In genomic region chr11:132439711-132440300, GRCh38 we compare ENCODE assay signal across 18 cellular contexts.
DNase-seq lines count a peak whose midpoint lies in the region; FAIRE-seq and TF ChIP-seq lines count a peak whose summit lies in the region.
"Had no signal": no experiment of that assay in that cellular context is flagged by ENCODE, and none has a peak within 500 bp of the region (broad histone marks: within the 10 kb centered on the region; RNA-seq: fewer than 3 reads in every experiment).

No MANE protein-coding gene starts in this region.

- no peaks in the 10 kb centered on the region for H3K4me1 ChIP-seq in hepatocyte (ENCODE audit: insufficient read depth)
- H3K4me1 ChIP-seq: BLaER1, Caco-2 had no signal

- no peak overlapping the region for H2AFZ ChIP-seq in hepatocyte
- H2AFZ ChIP-seq: GM23338 had no signal

- no peak overlapping the region for H3K27ac ChIP-seq in hepatocyte
- H3K27ac ChIP-seq: BLaER1, HL-60 had no signal

- DNase-seq in EH (ENCODE audit: low read depth) (peak; percentile 79), HFFc6 (peak; percentile 5), bronchial epithelial cell (ENCODE audit: low read depth) (no peak), NCI-H69 (lab: John Stamatoyannopoulos, UW) (no peak), hepatocyte (ENCODE audit: low spot score) (no peak), NCI-H2196 treated with DMSO at 0.1 percent for 48 hours (lab: John Stamatoyannopoulos, UW; ENCODE audit: unreplicated experiment) (no peak)
- DNase-seq in activated CD8-positive, alpha-beta memory T cell treated with anti-CD3 and anti-CD28 coated beads for 24 hours = no peak
- DNase-seq: Caco-2; CD8-positive, alpha-beta memory T cell; DND-41; H7; Karpas-422 had no signal

- no peaks in the 10 kb centered on the region for H4K20me1 ChIP-seq in hepatocyte (ENCODE audit: insufficient read depth, poor library complexity, severe bottlenecking)
- H4K20me1 ChIP-seq: BLaER1 had no signal

- H3K36me3 ChIP-seq in bronchial epithelial cell (ENCODE audit: control insufficient read depth, insufficient read depth, low read length) = no peaks in the 10 kb centered on the region
- no peaks in the 10 kb centered on the region for H3K36me3 ChIP-seq in hepatocyte (replicated peaks; ENCODE audit: insufficient read depth, low read depth)
- H3K36me3 ChIP-seq: BLaER1 had no signal

- H3K9me3 Mint-ChIP-seq in HFFc6 = no peaks in the 10 kb centered on the region
- H3K9me3 Mint-ChIP-seq: GM23338 had no signal

- H3K79me2 ChIP-seq in hepatocyte = no peaks in the 10 kb centered on the region

- no peak overlapping the region for H3K27ac Mint-ChIP-seq in HFFc6
- H3K27ac Mint-ChIP-seq: CD8-positive, alpha-beta memory T cell; GM23338 had no signal

- no peak for TF ChIP-seq CTCF in HFFc6 (IDR thresholded peaks at IDR 0.05)
- no peak for TF ChIP-seq CTCF in bronchial epithelial cell (IDR thresholded peaks at IDR 0.05; ENCODE audit: insufficient read depth, low read length, severe bottlenecking)
- TF ChIP-seq CTCF in hepatocyte (IDR thresholded peaks at IDR 0.05; ENCODE audit: poor library complexity) = no peak

- H3K9me3 ChIP-seq in hepatocyte (ENCODE audit: low read depth) = no peaks in the 10 kb centered on the region
- H3K9me3 ChIP-seq: BLaER1, Caco-2 had no signal

- H3K4me2 ChIP-seq in hepatocyte = no peak overlapping the region
- H3K4me2 ChIP-seq: BLaER1, GM23338 had no signal

- peaks cover 26% of the 10 kb centered on the region for H3K27me3 Mint-ChIP-seq in HFFc6 (ENCODE audit: insufficient read depth)

- H3K9me2 ChIP-seq in hepatocyte (replicated peaks; ENCODE audit: insufficient read depth) = no peaks in the 10 kb centered on the region

- H3K4me1 Mint-ChIP-seq in HFFc6 (ENCODE audit: low read depth) = peaks cover 4% of the 10 kb centered on the region; the same call in 1 of the 2 replicates
- H3K4me1 Mint-ChIP-seq: CD8-positive, alpha-beta memory T cell; GM23338 had no signal

- no peak overlapping the region for H3K4me3 Mint-ChIP-seq in HFFc6
- H3K4me3 Mint-ChIP-seq: CD8-positive, alpha-beta memory T cell; GM23338 had no signal

- no peaks in the 10 kb centered on the region for H3K36me3 Mint-ChIP-seq in HFFc6 (ENCODE audit: low read depth)
- H3K36me3 Mint-ChIP-seq: CD8-positive, alpha-beta memory T cell had no signal

- 74% methylated on average over 5 of the region's 5 CpGs for WGBS in hepatocyte (ENCODE audit: low lambda C conversion rate, missing lambda C conversion rate)

- H3K27me3 ChIP-seq in bronchial epithelial cell (ENCODE audit: control insufficient read depth, insufficient read depth, low read length) (no peaks in the 10 kb centered on the region), hepatocyte (no peaks in the 10 kb centered on the region)
- H3K27me3 ChIP-seq: BLaER1 had no signal

- H3K4me3 ChIP-seq in bronchial epithelial cell (ENCODE audit: low read depth, low read length) = no peak overlapping the region
- H3K4me3 ChIP-seq in hepatocyte = no peak overlapping the region
- H3K4me3 ChIP-seq: BLaER1, GM23338, K562 had no signal

- peak; percentile 7 for FAIRE-seq in bronchial epithelial cell (lab: Jason Lieb, UNC)
- FAIRE-seq: A204.1, GM12892, K562 had no signal

Comparison
In these comparisons a context has a peak if more than half of its experiments do, and no peak if none do; other contexts are left out.
1. DNase-seq: peak in EH (single experiment) and HFFc6 (single experiment); none in bronchial epithelial cell (single experiment), activated CD8-positive, alpha-beta memory T cell treated with anti-CD3 and anti-CD28 coated beads for 24 hours (single experiment), NCI-H69 (single experiment), hepatocyte (single experiment) and NCI-H2196 treated with DMSO at 0.1 percent for 48 hours (single experiment).